ENCODE assay signal across 9 cellular contexts in genomic region chr4:147480891-147481576, GRCh38. TPM values are rescaled to one million over a fixed set of nuclear protein-coding genes. Genes with fewer than 3 reads are reported as not detected.
A peak's percentile ranks its signal among the peaks of the same experiment; 100 is the strongest.
DNase-seq lines count a peak whose midpoint lies in the region; ATAC-seq and TF ChIP-seq lines count a peak whose summit lies in the region.
"Had no signal": no experiment of that assay in that cellular context is flagged by ENCODE, and none has a peak within 500 bp of the region (broad histone marks: within the 10 kb centered on the region; RNA-seq: fewer than 3 reads in every experiment).

Gene EDNRA, plus strand, starts transcription at chr4:147481097. Its CDS starts 4,585 bp downstream, at chr4:147485682.

- H3K36me3 ChIP-seq in heart left ventricle = peaks cover 0 to 5% (median 0%) of the 10 kb centered on the region in 9 donors

- H3K4me3 Mint-ChIP-seq in progenitor cell of endocrine pancreas (ENCODE audit: low read depth) = peak within 1 kb of the TSS; percentile 94

- peak within 1 kb of the TSS; percentile 89 for H3K27ac Mint-ChIP-seq in progenitor cell of endocrine pancreas

- intact Hi-C loops in heart left ventricle (cut with DNase I) = loop anchor here in 3 of 10 donors (2.0 to 10.0 kb wide), 4 partner anchors 119 to 316 kb away; no protein-coding TSS in a partner anchor

- peaks cover 0 to 4% (median 0%) of the 10 kb centered on the region in 12 donors for H3K9me3 ChIP-seq in heart left ventricle

- peak within 1 kb of the TSS; percentile 71 to 93 (median 84) for H3K27ac ChIP-seq in heart left ventricle
- H3K27ac ChIP-seq: epithelial cell of prostate had no signal

- no peak for TF ChIP-seq CTCF in heart left ventricle (IDR thresholded peaks at IDR 0.05)
- no peak for TF ChIP-seq CTCF in progenitor cell of endocrine pancreas (IDR thresholded peaks at IDR 0.05; ENCODE audit: unreplicated experiment)

- 0 to 1% (median 1%) methylated on average over 46 to 68 of the region's 68 CpGs for WGBS in heart left ventricle, 4 donors

- peaks cover 0 to 20% (median 0%) of the 10 kb centered on the region in 9 donors for H3K27me3 ChIP-seq in heart left ventricle

- peaks cover 24% of the 10 kb centered on the region for H3K4me1 Mint-ChIP-seq in progenitor cell of endocrine pancreas (ENCODE audit: low read depth)

- H3K36me3 Mint-ChIP-seq in progenitor cell of endocrine pancreas (ENCODE audit: insufficient read depth) = no peaks in the 10 kb centered on the region

- peaks cover 12% of the 10 kb centered on the region for H3K27me3 Mint-ChIP-seq in progenitor cell of endocrine pancreas

- H3K4me1 ChIP-seq in heart left ventricle = peaks cover 0 to 34% (median 6%) of the 10 kb centered on the region in 12 donors

- H3K9me3 Mint-ChIP-seq in progenitor cell of endocrine pancreas (ENCODE audit: low read depth) = no peaks in the 10 kb centered on the region

- TF ChIP-seq POLR2A in heart left ventricle (IDR thresholded peaks at IDR 0.05) = no peak

- peak; percentile 55 for DNase-seq in D341Med (ENCODE audit: low spot score)
- peak; percentile 41 for DNase-seq in T1000 (lab: John Stamatoyannopoulos, UW)
- peak; percentile 48 to 68 (median 58) for DNase-seq in heart left ventricle
- peak; percentile 33 for DNase-seq in progenitor cell of endocrine pancreas (ENCODE audit: low spot score, unreplicated experiment)
- DNase-seq in stimulated activated CD4-positive, alpha-beta T cell treated with anti-CD3 and anti-CD28 coated beads, Interleukin-2, amount 100 ng/mL, for 48 hours = no peak
- no peak for DNase-seq in HPDE6-E6E7 (ENCODE audit: extremely low spot score)
- DNase-seq in NCI-H1105 (lab: John Stamatoyannopoulos, UW) = no peak

- peak; percentile 34 to 86 (median 76) for ATAC-seq in heart left ventricle
- ATAC-seq in GM18909 (IDR thresholded peaks at IDR 0.05; ENCODE audit: poor library complexity, unreplicated experiment) = no peak

- H3K4me3 ChIP-seq in heart left ventricle = peak within 1 kb of the TSS; percentile 49 to 82 (median 65)

RNA-seq across cellular contexts. Expression of gene EDNRA, which starts in this region (rescaled TPM):
- total RNA-seq in heart left ventricle (10 to 100 TPM in 8 of 9 donors, 1 to 10 TPM in 1; 6.8 to 39.0 (median 16.3) TPM), progenitor cell of endocrine pancreas (12.2 and 13.3 TPM in 2 replicates)
- 10 to 100 TPM in 1 of 2 donors, 1 to 10 TPM in 1; 3.8 to 12.0 TPM for polyA plus RNA-seq in heart left ventricle

Comparison
In these comparisons a context has a peak if more than half of its experiments do, and no peak if none do; other contexts are left out.
1. DNase-seq: peak in D341Med (single experiment), T1000 (single experiment), heart left ventricle (5 of 5) and progenitor cell of endocrine pancreas (single experiment); none in stimulated activated CD4-positive, alpha-beta T cell treated with anti-CD3 and anti-CD28 coated beads, Interleukin-2, amount 100 ng/mL, for 48 hours (0 of 2), HPDE6-E6E7 (single experiment) and NCI-H1105 (single experiment).